ENCODE assay signal across 9 cellular contexts in genomic region chr6:142207265-142207877, GRCh38.
DNase-seq lines count a peak whose midpoint lies in the region; ATAC-seq and TF ChIP-seq lines count a peak whose summit lies in the region.
"Had no signal": no experiment of that assay in that cellular context is flagged by ENCODE, and none has a peak within 500 bp of the region (broad histone marks: within the 10 kb centered on the region; RNA-seq: fewer than 3 reads in every experiment).

No MANE protein-coding gene starts in this region.

- peaks cover 67% of the 10 kb centered on the region for H3K36me3 Mint-ChIP-seq in mesothelial cell of epicardium

- H3K9me3 Mint-ChIP-seq in mesothelial cell of epicardium: peaks cover 39% of the 10 kb centered on the region

- H3K27me3 Mint-ChIP-seq in mesothelial cell of epicardium (ENCODE audit: low read depth): no peaks in the 10 kb centered on the region

- H3K36me3 ChIP-seq in MM.1S (replicated peaks; ENCODE audit: insufficient read depth, low read length) (no peaks in the 10 kb centered on the region; the same call in 1 of the 2 replicates), upper lobe of right lung (peaks cover 27% of the 10 kb centered on the region)

- H3K9ac ChIP-seq in MM.1S (ENCODE audit: low read length): no peak overlapping the region

- peak; percentile 94 for ATAC-seq in upper lobe of right lung
- no peak for ATAC-seq in HG03457 (IDR thresholded peaks at IDR 0.05; ENCODE audit: unreplicated experiment)

- H3K4me3 Mint-ChIP-seq in mesothelial cell of epicardium: no peak overlapping the region

- intact Hi-C loops in upper lobe of right lung (cut with DNase I): no loop called here

- no peaks in the 10 kb centered on the region; the same call in 1 of the 2 replicates for H3K79me2 ChIP-seq in MM.1S (ENCODE audit: low read length)

- H3K9me2 ChIP-seq in MM.1S (replicated peaks; ENCODE audit: insufficient read depth, low read length): no peaks in the 10 kb centered on the region

- no peaks in the 10 kb centered on the region for H3K4me1 ChIP-seq in MM.1S (ENCODE audit: low read length)
- H3K4me1 ChIP-seq in upper lobe of right lung: no peaks in the 10 kb centered on the region

- no peaks in the 10 kb centered on the region for H3F3A ChIP-seq in MM.1S (ENCODE audit: insufficient read depth, low read length)

- H3K27me3 ChIP-seq in MM.1S (replicated peaks; ENCODE audit: insufficient read depth, low read length) (no peaks in the 10 kb centered on the region), upper lobe of right lung (no peaks in the 10 kb centered on the region)

- peak; percentile 18 for TF ChIP-seq CTCF in GM20000 (IDR thresholded peaks at IDR 0.05; ENCODE audit: extremely low read depth, missing control alignments)
- peak; percentile 77 for TF ChIP-seq CTCF in MM.1S (IDR thresholded peaks at IDR 0.05; ENCODE audit: low read length)
- TF ChIP-seq CTCF in mesothelial cell of epicardium (IDR thresholded peaks at IDR 0.05; ENCODE audit: unreplicated experiment): peak; percentile 60
- TF ChIP-seq CTCF in upper lobe of right lung (IDR thresholded peaks at IDR 0.05): peak; percentile 73

- no peak overlapping the region for H3K27ac Mint-ChIP-seq in mesothelial cell of epicardium

- H3K27ac ChIP-seq in MM.1S (ENCODE audit: low read length): no peak overlapping the region
- H3K27ac ChIP-seq in upper lobe of right lung: no peak overlapping the region
- H3K27ac ChIP-seq: SK-N-MC had no signal

- no peaks in the 10 kb centered on the region for H4K20me1 ChIP-seq in MM.1S (ENCODE audit: insufficient read depth, low read length)

- H3K4me1 Mint-ChIP-seq in mesothelial cell of epicardium: no peaks in the 10 kb centered on the region

- H3K4me3 ChIP-seq in MM.1S (ENCODE audit: low read length) (no peak overlapping the region), upper lobe of right lung (no peak overlapping the region)
- H3K4me3 ChIP-seq: SK-N-MC had no signal

- DNase-seq in COLO829 (ENCODE audit: low spot score) (peak; percentile 35), GM20000 (ENCODE audit: low spot score) (no peak), MM.1S (peak; percentile 12), mesothelial cell of epicardium (ENCODE audit: low spot score in 2 of 2, unreplicated experiment in 2 of 2) (no peak), upper lobe of right lung (no peak)
- DNase-seq in activated CD4-positive, alpha-beta T cell treated with anti-CD3 and anti-CD28 coated beads for 1 hour: peak; percentile 15
- DNase-seq in effector CD4-positive, alpha-beta T cell: peak; percentile 23

- H3K4me2 ChIP-seq in MM.1S (ENCODE audit: low read depth, low read length): no peak overlapping the region

- no peak overlapping the region for H2AFZ ChIP-seq in MM.1S (ENCODE audit: low read length)

- no peaks in the 10 kb centered on the region for H3K9me3 ChIP-seq in MM.1S (replicated peaks; ENCODE audit: insufficient read depth, low read length)
- no peaks in the 10 kb centered on the region for H3K9me3 ChIP-seq in upper lobe of right lung

Comparison
In these comparisons a context has a peak if more than half of its experiments do, and no peak if none do; other contexts are left out.
1. DNase-seq: peak in COLO829 (single experiment), MM.1S (single experiment), activated CD4-positive, alpha-beta T cell treated with anti-CD3 and anti-CD28 coated beads for 1 hour (single experiment) and effector CD4-positive, alpha-beta T cell (single experiment); none in GM20000 (single experiment), mesothelial cell of epicardium (0 of 2) and upper lobe of right lung (single experiment).
2. CTCF ChIP-seq: peak in every context shown above with its lines; median percentile 77 in MM.1S; 73 in upper lobe of right lung; 60 in mesothelial cell of epicardium; 18 in GM20000.